ENCODE assay signal across 12 cellular contexts in genomic region chr11:12180257-12181205, GRCh38.
DNase-seq lines count a peak whose midpoint lies in the region; ATAC-seq and TF ChIP-seq lines count a peak whose summit lies in the region.
"Had no signal": no experiment of that assay in that cellular context is flagged by ENCODE, and none has a peak within 500 bp of the region (broad histone marks: within the 10 kb centered on the region; RNA-seq: fewer than 3 reads in every experiment).

No MANE protein-coding gene starts in this region.

- H3K27me3 Mint-ChIP-seq in activated T-helper 17 cell treated with anti-CD3 and anti-CD28 coated beads, Interleukin-2, amount 50 U/mL, for 72 hours, result no peaks in the 10 kb centered on the region
- H3K27me3 Mint-ChIP-seq in T-helper 17 cell, result no peaks in the 10 kb centered on the region
- H3K27me3 Mint-ChIP-seq: activated naive CD4-positive, alpha-beta T cell treated with anti-CD3 and anti-CD28 coated beads, Interleukin-2, amount 10 ng/mL, durations not matched to agents 7 days and 5 days had no signal

- H3K27ac ChIP-seq in left ventricle myocardium inferior (replicated peaks) (peak overlapping the region; percentile 86), upper lobe of left lung (peak overlapping the region; percentile 55 to 74 (median 63))

- TF ChIP-seq CTCF in left ventricle myocardium inferior (IDR thresholded peaks at IDR 0.05; ENCODE audit: borderline replicate concordance) (no peak), upper lobe of left lung (IDR thresholded peaks at IDR 0.05) (no peak)

- peaks cover 9% of the 10 kb centered on the region for H3K36me3 Mint-ChIP-seq in activated T-helper 17 cell treated with anti-CD3 and anti-CD28 coated beads, Interleukin-2, amount 50 U/mL, for 72 hours (ENCODE audit: low read depth)
- H3K36me3 Mint-ChIP-seq in T-helper 17 cell (ENCODE audit: low read depth), result no peaks in the 10 kb centered on the region

- H3K9me3 Mint-ChIP-seq in activated T-helper 17 cell treated with anti-CD3 and anti-CD28 coated beads, Interleukin-2, amount 50 U/mL, for 72 hours, result no peaks in the 10 kb centered on the region
- H3K9me3 Mint-ChIP-seq: activated naive CD4-positive, alpha-beta T cell treated with anti-CD3 and anti-CD28 coated beads, Interleukin-2, amount 10 ng/mL, durations not matched to agents 7 days and 5 days had no signal

- no peak for ATAC-seq in Right ventricle myocardium inferior
- no peak for ATAC-seq in activated T-helper 17 cell treated with anti-CD3 and anti-CD28 coated beads, Interleukin-2, amount 50 U/mL, for 72 hours (replicated peaks)
- peak in 1 of 2 donors; percentile 57 for ATAC-seq in upper lobe of left lung (ENCODE audit: low FRiP score in 2 of 2)
- ATAC-seq in GM21367 (IDR thresholded peaks at IDR 0.05; ENCODE audit: unreplicated experiment), result no peak
- ATAC-seq in T-helper 17 cell, result no peak

- H3K4me3 ChIP-seq in left ventricle myocardium inferior, result no peak overlapping the region
- no peak overlapping the region for H3K4me3 ChIP-seq in upper lobe of left lung

- H3K4me1 ChIP-seq in left ventricle myocardium inferior (peaks cover 80% of the 10 kb centered on the region), upper lobe of left lung (peaks cover 11 to 37% (median 32%) of the 10 kb centered on the region in 4 donors)

- WGBS in upper lobe of left lung, 2 donors, result 81 to 85% methylated on average over 8 of the region's 8 CpGs

- no peak for TF ChIP-seq POLR2A in upper lobe of left lung (IDR thresholded peaks at IDR 0.05)

- no peak for TF ChIP-seq EP300 in upper lobe of left lung (IDR thresholded peaks at IDR 0.05)

- H3K9me3 ChIP-seq in left ventricle myocardium inferior (replicated peaks), result no peaks in the 10 kb centered on the region
- H3K9me3 ChIP-seq in upper lobe of left lung, result no peaks in the 10 kb centered on the region
- H3K9me3 ChIP-seq in T-helper 17 cell (ENCODE audit: control insufficient read depth, low read length, poor library complexity, severe bottlenecking), result no peaks in the 10 kb centered on the region

- H3K27me3 ChIP-seq in left ventricle myocardium inferior (ENCODE audit: low read depth) (no peaks in the 10 kb centered on the region), upper lobe of left lung (no peaks in the 10 kb centered on the region)

- DNase-seq in left ventricle myocardium inferior, result no peak
- DNase-seq in Right ventricle myocardium inferior (ENCODE audit: missing footprints), result no peak
- DNase-seq in kidney tubule cell (ENCODE audit: low spot score), result peak; percentile 77
- no peak for DNase-seq in upper lobe of left lung
- no peak for DNase-seq in stimulated activated naive CD4-positive, alpha-beta T cell (lab: John Stamatoyannopoulos, UW)
- DNase-seq in T-helper 17 cell, result no peak
- DNase-seq: activated naive CD4-positive, alpha-beta T cell treated with anti-CD3 and anti-CD28 coated beads, Interleukin-2, amount 10 ng/mL, durations not matched to agents 7 days and 5 days; KBM-7; NCI-H146; NCI-H526 had no signal

- intact Hi-C loops in left ventricle myocardium inferior (cut with micrococcal nuclease) (no loop called here), Right ventricle myocardium inferior (cut with DNase I) (loop anchor here (5.0 kb wide), 1 partner anchor 42 kb away; no protein-coding TSS in a partner anchor)

- H3K27ac Mint-ChIP-seq in activated T-helper 17 cell treated with anti-CD3 and anti-CD28 coated beads, Interleukin-2, amount 50 U/mL, for 72 hours, result peak overlapping the region; percentile 100
- no peak overlapping the region for H3K27ac Mint-ChIP-seq in T-helper 17 cell
- H3K27ac Mint-ChIP-seq: activated naive CD4-positive, alpha-beta T cell treated with anti-CD3 and anti-CD28 coated beads, Interleukin-2, amount 10 ng/mL, durations not matched to agents 7 days and 5 days had no signal

- H3K4me3 Mint-ChIP-seq in activated T-helper 17 cell treated with anti-CD3 and anti-CD28 coated beads, Interleukin-2, amount 50 U/mL, for 72 hours, result peak overlapping the region; percentile 89
- no peak overlapping the region for H3K4me3 Mint-ChIP-seq in T-helper 17 cell
- H3K4me3 Mint-ChIP-seq: activated naive CD4-positive, alpha-beta T cell treated with anti-CD3 and anti-CD28 coated beads, Interleukin-2, amount 10 ng/mL, durations not matched to agents 7 days and 5 days had no signal

- no peaks in the 10 kb centered on the region for H3K36me3 ChIP-seq in left ventricle myocardium inferior
- H3K36me3 ChIP-seq in upper lobe of left lung, result peaks cover 0 to 5% (median 0%) of the 10 kb centered on the region in 4 donors

- peaks cover 39% of the 10 kb centered on the region for H3K4me1 Mint-ChIP-seq in activated T-helper 17 cell treated with anti-CD3 and anti-CD28 coated beads, Interleukin-2, amount 50 U/mL, for 72 hours
- peaks cover 30% of the 10 kb centered on the region for H3K4me1 Mint-ChIP-seq in T-helper 17 cell
